Comparison of ENCODE assay signal across 23 cellular contexts in genomic region chr1:180184041-180184440, GRCh38. TPM values are rescaled to one million over a fixed set of nuclear protein-coding genes. Genes with fewer than 3 reads are reported as not detected.
DNase-seq lines count a peak whose midpoint lies in the region; ATAC-seq and TF ChIP-seq lines count a peak whose summit lies in the region.
"Had no signal": no experiment of that assay in that cellular context is flagged by ENCODE, and none has a peak within 500 bp of the region (broad histone marks: within the 10 kb centered on the region; RNA-seq: fewer than 3 reads in every experiment).

No MANE protein-coding gene starts in this region.

- no peak overlapping the region for H3K4me3 ChIP-seq in RWPE2 (ENCODE audit: severe bottlenecking)
- H3K4me3 ChIP-seq in neuronal stem cell (ENCODE audit: low read length in 2 of 2), result no peak overlapping the region
- no peak overlapping the region for H3K4me3 ChIP-seq in prostate gland
- H3K4me3 ChIP-seq: MG63 had no signal

- H3K36me3 ChIP-seq in RWPE2 (ENCODE audit: low read depth), result peaks cover 79% of the 10 kb centered on the region
- peaks cover 0 to 23% of the 10 kb centered on the region in 2 donors for H3K36me3 ChIP-seq in neuronal stem cell (replicated peaks in 1 of 2; ENCODE audit: control insufficient read depth in 2 of 2, insufficient read depth in 2 of 2, low read length in 2 of 2)
- H3K36me3 ChIP-seq in prostate gland, result peaks cover 0 to 6% of the 10 kb centered on the region in 2 donors

- no peak overlapping the region for H3K27ac Mint-ChIP-seq in T-helper 17 cell
- peak overlapping the region; percentile 4 for H3K27ac Mint-ChIP-seq in stimulated activated effector memory CD8-positive, alpha-beta T cell treated with anti-CD3 and anti-CD28 coated beads, Interleukin-12 subunit alpha, Interleukin-12 subunit beta, amount 100 ng/mL, for 72 hours

- H3K9me3 ChIP-seq in RWPE2 (ENCODE audit: severe bottlenecking) (no peaks in the 10 kb centered on the region), T-helper 17 cell (ENCODE audit: control insufficient read depth, low read length, poor library complexity, severe bottlenecking) (no peaks in the 10 kb centered on the region), neuronal stem cell (replicated peaks in 1 of 2; ENCODE audit: control insufficient read depth in 2 of 2, insufficient read depth in 1 of 2, low read depth in 1 of 2, low read length in 2 of 2) (no peaks in the 10 kb centered on the region), prostate gland (no peaks in the 10 kb centered on the region)
- H3K9me3 ChIP-seq: MG63 had no signal

- H3K14ac ChIP-seq in neuronal stem cell (ENCODE audit: low read length), result no peak overlapping the region

- TF ChIP-seq POLR2A in prostate gland (IDR thresholded peaks at IDR 0.05), result no peak

- H3K4ac ChIP-seq in neuronal stem cell (ENCODE audit: low read length), result no peak overlapping the region

- intact Hi-C loops in prostate gland (cut with DNase I), result no loop called here

- H3K27me3 Mint-ChIP-seq in T-helper 17 cell, result no peaks in the 10 kb centered on the region
- H3K27me3 Mint-ChIP-seq: CD4-positive, alpha-beta memory T cell had no signal

- H3K9ac ChIP-seq in neuronal stem cell (ENCODE audit: low read depth, low read length, poor library complexity), result no peak overlapping the region

- no peak overlapping the region for H3K4me2 ChIP-seq in neuronal stem cell (ENCODE audit: insufficient read depth, low read length, poor library complexity, severe bottlenecking)

- H3K79me1 ChIP-seq in neuronal stem cell (ENCODE audit: low read depth, low read length), result no peaks in the 10 kb centered on the region

- TF ChIP-seq CTCF in RWPE2 (IDR thresholded peaks at IDR 0.05; ENCODE audit: poor library complexity, severe bottlenecking) (no peak), prostate gland (IDR thresholded peaks at IDR 0.05) (no peak)

- H3K27ac ChIP-seq in RWPE2 (ENCODE audit: poor library complexity, severe bottlenecking) (no peak overlapping the region), neuronal stem cell (replicated peaks; ENCODE audit: low read length) (no peak overlapping the region), prostate gland (no peak overlapping the region)

- 100% methylated on average over 1 of the region's 9 CpGs; no CpG with 5 or more reads in 1 of the 2 donors for WGBS in neuronal stem cell (ENCODE audit: extremely low coverage in 2 of 2, insufficient read length in 2 of 2, insufficient replicate concordance in 1 of 2), 2 donors
- WGBS in prostate gland, result 95% methylated on average over 9 of the region's 9 CpGs

- H2BK120ac ChIP-seq in neuronal stem cell (ENCODE audit: low read depth, low read length), result no peak overlapping the region

- H3K4me1 Mint-ChIP-seq in T-helper 17 cell, result peaks cover 2% of the 10 kb centered on the region
- H3K4me1 Mint-ChIP-seq in stimulated activated effector memory CD8-positive, alpha-beta T cell treated with anti-CD3 and anti-CD28 coated beads, Interleukin-12 subunit alpha, Interleukin-12 subunit beta, amount 100 ng/mL, for 72 hours, result peaks cover 7% of the 10 kb centered on the region

- no peak for ATAC-seq in RWPE2 (ENCODE audit: low read depth)
- no peak for ATAC-seq in T-helper 17 cell
- no peak for ATAC-seq in stimulated activated effector memory CD8-positive, alpha-beta T cell treated with anti-CD3 and anti-CD28 coated beads, Interleukin-12 subunit alpha, Interleukin-12 subunit beta, amount 100 ng/mL, for 72 hours
- ATAC-seq in GM18517 (IDR thresholded peaks at IDR 0.05; ENCODE audit: unreplicated experiment), result no peak
- no peak for ATAC-seq in HG02852 (IDR thresholded peaks at IDR 0.05; ENCODE audit: unreplicated experiment)

- DNase-seq in RWPE2 (ENCODE audit: low spot score) (peak; percentile 47), T-helper 17 cell (no peak), neuronal stem cell (ENCODE audit: low spot score) (no peak), prostate gland (ENCODE audit: low spot score) (no peak)
- no peak for DNase-seq in stimulated activated effector memory CD8-positive, alpha-beta T cell treated with anti-CD3 and anti-CD28 coated beads, Interleukin-12 subunit alpha, Interleukin-12 subunit beta, amount 100 ng/mL, for 72 hours (ENCODE audit: low spot score in 2 of 2)
- DNase-seq: C1 segment of cervical spinal cord; CD4-positive, alpha-beta memory T cell; COR-L47; DMS53; H7; KBM-7; MG63; NCI-H1105 treated with DMSO at 0.1 percent for 48 hours; NCI-H146; NCI-H1930; NCI-H2107; NCI-H446; NCI-H524 treated with DMSO at 0.1 percent for 48 hours; NCI-H774 had no signal

- no peak overlapping the region for H3K18ac ChIP-seq in neuronal stem cell (ENCODE audit: low read length)

- H2AFZ ChIP-seq in neuronal stem cell (ENCODE audit: low read length), result no peak overlapping the region

- H3K4me3 Mint-ChIP-seq in T-helper 17 cell, result peak overlapping the region; percentile 57
- H3K4me3 Mint-ChIP-seq in stimulated activated effector memory CD8-positive, alpha-beta T cell treated with anti-CD3 and anti-CD28 coated beads, Interleukin-12 subunit alpha, Interleukin-12 subunit beta, amount 100 ng/mL, for 72 hours, result no peak overlapping the region
- H3K4me3 Mint-ChIP-seq: CD4-positive, alpha-beta memory T cell had no signal

- H2BK5ac ChIP-seq in neuronal stem cell (ENCODE audit: low read length), result no peak overlapping the region

- H3K4me1 ChIP-seq in RWPE2 (ENCODE audit: insufficient read depth, poor library complexity, severe bottlenecking), result no peaks in the 10 kb centered on the region
- H3K4me1 ChIP-seq in neuronal stem cell (ENCODE audit: control insufficient read depth in 2 of 2, insufficient read depth in 1 of 2, low read depth in 1 of 2, low read length in 2 of 2), result no peaks in the 10 kb centered on the region
- H3K4me1 ChIP-seq in prostate gland (replicated peaks), result no peaks in the 10 kb centered on the region

- H2BK15ac ChIP-seq in neuronal stem cell (ENCODE audit: low read length), result no peak overlapping the region

- no peaks in the 10 kb centered on the region for H3K27me3 ChIP-seq in RWPE2 (ENCODE audit: insufficient read depth, poor library complexity, severe bottlenecking)
- no peaks in the 10 kb centered on the region for H3K27me3 ChIP-seq in neuronal stem cell (ENCODE audit: control insufficient read depth in 3 of 3, insufficient read depth in 3 of 3, low read depth in 1 of 3, low read length in 3 of 3)
- H3K27me3 ChIP-seq in prostate gland (replicated peaks; ENCODE audit: insufficient read depth), result no peaks in the 10 kb centered on the region
- H3K27me3 ChIP-seq: MG63 had no signal

- no peaks in the 10 kb centered on the region for H3K9me3 Mint-ChIP-seq in stimulated activated effector memory CD8-positive, alpha-beta T cell treated with anti-CD3 and anti-CD28 coated beads, Interleukin-12 subunit alpha, Interleukin-12 subunit beta, amount 100 ng/mL, for 72 hours
- H3K9me3 Mint-ChIP-seq: CD4-positive, alpha-beta memory T cell had no signal

- no peak overlapping the region for H2BK12ac ChIP-seq in neuronal stem cell (ENCODE audit: low read length)

- peak overlapping the region; percentile 25 for H3K23ac ChIP-seq in neuronal stem cell (ENCODE audit: low read depth, low read length, poor library complexity)

- H3K36me3 Mint-ChIP-seq in T-helper 17 cell (ENCODE audit: low read depth), result peaks cover 12% of the 10 kb centered on the region
- peaks cover 4% of the 10 kb centered on the region for H3K36me3 Mint-ChIP-seq in stimulated activated effector memory CD8-positive, alpha-beta T cell treated with anti-CD3 and anti-CD28 coated beads, Interleukin-12 subunit alpha, Interleukin-12 subunit beta, amount 100 ng/mL, for 72 hours

- no peak overlapping the region for H2AK5ac ChIP-seq in neuronal stem cell (ENCODE audit: low read depth, low read length)

- H4K91ac ChIP-seq in neuronal stem cell (ENCODE audit: low read depth, low read length, poor library complexity), result no peak overlapping the region

- H4K8ac ChIP-seq in neuronal stem cell (ENCODE audit: low read depth, low read length), result no peak overlapping the region

RNA-seq across cellular contexts. Expression of gene QSOX1, which starts 29.4 kb away (rescaled TPM):
- total RNA-seq in T-helper 17 cell, result 10 to 100 TPM; 22.0 to 25.0 TPM
- 31.6 TPM for polyA plus RNA-seq in neuronal stem cell (2013, experiment 1 of 2)
- 30.8 TPM for polyA plus RNA-seq in neuronal stem cell (2013, experiment 2 of 2)
- total RNA-seq in prostate gland, result 100 to 1,000 TPM in 1 of 2 donors, 10 to 100 TPM in 1; 77.3 to 471 TPM

RNA-seq across cellular contexts. Expression of gene LHX4, which starts 46.0 kb away (rescaled TPM):
- not detected for total RNA-seq in T-helper 17 cell
- polyA plus RNA-seq in neuronal stem cell (2013, experiment 1 of 2), result 0.06 TPM
- polyA plus RNA-seq in neuronal stem cell (2013, experiment 2 of 2), result 0.08 TPM
- not detected for total RNA-seq in prostate gland
- total RNA-seq: A673; CD4-positive, alpha-beta memory T cell; G401 had no signal
